19 cellular contexts compared by ENCODE assay signal in genomic region chr2:50765590-50765989, GRCh38.
DNase-seq lines count a peak whose midpoint lies in the region; ATAC-seq and TF ChIP-seq lines count a peak whose summit lies in the region.
"Had no signal": no experiment of that assay in that cellular context is flagged by ENCODE, and none has a peak within 500 bp of the region (broad histone marks: within the 10 kb centered on the region; RNA-seq: fewer than 3 reads in every experiment).

No MANE protein-coding gene starts in this region.

- H3K9me3 ChIP-seq in neural progenitor cell (ENCODE audit: low read depth) (no peaks in the 10 kb centered on the region), uterus (no peaks in the 10 kb centered on the region)
- H3K9me3 ChIP-seq: BLaER1, Caco-2, HAP-1 had no signal

- H3K9ac ChIP-seq in mesendoderm (ENCODE audit: low read length) (no peak overlapping the region), neural progenitor cell (no peak overlapping the region)
- H3K9ac ChIP-seq: BLaER1 had no signal

- H2AK5ac ChIP-seq in mesendoderm (ENCODE audit: low read length), result no peak overlapping the region

- H2BK5ac ChIP-seq in mesendoderm (ENCODE audit: low read length), result no peak overlapping the region

- H3K27ac ChIP-seq in mesendoderm (ENCODE audit: low read depth, low read length) (no peak overlapping the region), neural progenitor cell (no peak overlapping the region), uterus (no peak overlapping the region)
- H3K27ac ChIP-seq: 22Rv1, BLaER1, C4-2B had no signal

- no peak for TF ChIP-seq CTCF in WTC11 (IDR thresholded peaks at IDR 0.05)
- no peak for TF ChIP-seq CTCF in neural progenitor cell (IDR thresholded peaks at IDR 0.05)
- TF ChIP-seq CTCF in uterus (IDR thresholded peaks at IDR 0.05), result no peak

- no peak overlapping the region for H3K4me3 Mint-ChIP-seq in WTC11
- no peak overlapping the region for H3K4me3 Mint-ChIP-seq in neural progenitor cell
- H3K4me3 Mint-ChIP-seq: B cell; CD4-positive, CD25-positive, alpha-beta regulatory T cell; CD8-positive, alpha-beta T cell; HFFc6 had no signal

- CTCF ChIA-PET in WTC11 (lab: Charles Lee), result interaction anchor here (0.6 to 1.6 kb wide), 3 partner anchors 20 to 943 kb away, joined by 3 to 4 read pairs (median 3); no protein-coding TSS in a partner anchor

- H3K56ac ChIP-seq in mesendoderm (ENCODE audit: low read length), result no peak overlapping the region

- H3K27me3 ChIP-seq in mesendoderm (ENCODE audit: insufficient read depth, low read length, poor library complexity) (no peaks in the 10 kb centered on the region), neural progenitor cell (no peaks in the 10 kb centered on the region), uterus (no peaks in the 10 kb centered on the region)
- H3K27me3 ChIP-seq: BLaER1 had no signal

- TF ChIP-seq POLR2A in uterus (IDR thresholded peaks at IDR 0.05), result no peak

- no peak overlapping the region for H2AFZ ChIP-seq in neural progenitor cell (replicated peaks)

- H3K27me3 Mint-ChIP-seq in WTC11 (ENCODE audit: low read depth) (no peaks in the 10 kb centered on the region), neural progenitor cell (ENCODE audit: insufficient read depth, low read depth) (peaks cover 2% of the 10 kb centered on the region)
- H3K27me3 Mint-ChIP-seq: B cell; CD4-positive, CD25-positive, alpha-beta regulatory T cell had no signal

- peaks cover 6% of the 10 kb centered on the region for H3K4me1 ChIP-seq in mesendoderm (ENCODE audit: control insufficient read depth, low read depth, low read length)
- peaks cover 9% of the 10 kb centered on the region for H3K4me1 ChIP-seq in neural progenitor cell
- H3K4me1 ChIP-seq in uterus, result no peaks in the 10 kb centered on the region
- H3K4me1 ChIP-seq: BLaER1, Caco-2, HAP-1 had no signal

- no peaks in the 10 kb centered on the region for H3K79me1 ChIP-seq in mesendoderm (ENCODE audit: low read length)

- ATAC-seq in WTC11 (no peak), HG03175 (IDR thresholded peaks at IDR 0.05; ENCODE audit: unreplicated experiment) (no peak)
- ATAC-seq in activated naive CD4-positive, alpha-beta T cell treated with anti-CD3 and anti-CD28 coated beads, Interleukin-2, amount 50 U/mL, for 72 hours, result no peak
- ATAC-seq: CD8-positive, alpha-beta T cell had no signal

- H3K36me3 ChIP-seq in mesendoderm (ENCODE audit: control insufficient read depth, insufficient read depth, low read length), result no peaks in the 10 kb centered on the region
- no peaks in the 10 kb centered on the region for H3K36me3 ChIP-seq in neural progenitor cell
- H3K36me3 ChIP-seq in uterus, result no peaks in the 10 kb centered on the region
- H3K36me3 ChIP-seq: BLaER1, HAP-1 had no signal

- H3F3A ChIP-seq in neural progenitor cell (ENCODE audit: low read depth), result no peaks in the 10 kb centered on the region

- H4K20me1 ChIP-seq in neural progenitor cell (ENCODE audit: low read depth), result no peaks in the 10 kb centered on the region
- H4K20me1 ChIP-seq: BLaER1 had no signal

- peak overlapping the region; percentile 39 for H3K18ac ChIP-seq in mesendoderm (ENCODE audit: low read length)

- POLR2A ChIA-PET in WTC11 (lab: Charles Lee), result no interaction called here

- intact Hi-C loops in uterus (cut with DNase I; ENCODE audit: low total_unique reads), result no loop called here

- DNase-seq in DMS79 (lab: John Stamatoyannopoulos, UW) (peak; percentile 27), WTC11 (ENCODE audit: low spot score) (no peak), mesendoderm (no peak), neural progenitor cell (ENCODE audit: low spot score) (no peak), uterus (no peak)
- no peak for DNase-seq in activated naive CD4-positive, alpha-beta T cell treated with anti-CD3 and anti-CD28 coated beads, Interleukin-2, amount 50 U/mL, for 72 hours (ENCODE audit: low spot score in 2 of 2)
- DNase-seq: Caco-2; CD4-positive, CD25-positive, alpha-beta regulatory T cell; CD8-positive, alpha-beta T cell; DMS153; GF-D8; GOT3; HFFc6 had no signal

- no peak overlapping the region for H4K8ac ChIP-seq in mesendoderm (ENCODE audit: low read depth, low read length)

- H3K23ac ChIP-seq in mesendoderm (ENCODE audit: low read length), result no peak overlapping the region

- H3K9me3 Mint-ChIP-seq in WTC11 (peaks cover 4% of the 10 kb centered on the region), neural progenitor cell (no peaks in the 10 kb centered on the region)
- H3K9me3 Mint-ChIP-seq in activated naive CD4-positive, alpha-beta T cell treated with anti-CD3 and anti-CD28 coated beads, Interleukin-2, amount 50 U/mL, for 72 hours, result peaks cover 12 to 28% of the 10 kb centered on the region in 2 donors

- no peaks in the 10 kb centered on the region for H3K79me2 ChIP-seq in mesendoderm (ENCODE audit: control insufficient read depth, insufficient read depth, low read length)
- H3K79me2 ChIP-seq in neural progenitor cell (ENCODE audit: low read depth), result no peaks in the 10 kb centered on the region

- H3K36me3 Mint-ChIP-seq in WTC11, result 0 out of 2 replicates have a peak, but pooled peaks cover 3% of the 10 kb centered on the region
- H3K36me3 Mint-ChIP-seq in neural progenitor cell, result no peaks in the 10 kb centered on the region
- peaks cover 0 to 4% of the 10 kb centered on the region in 2 donors for H3K36me3 Mint-ChIP-seq in activated naive CD4-positive, alpha-beta T cell treated with anti-CD3 and anti-CD28 coated beads, Interleukin-2, amount 50 U/mL, for 72 hours
- H3K36me3 Mint-ChIP-seq: CD4-positive, CD25-positive, alpha-beta regulatory T cell; CD8-positive, alpha-beta T cell had no signal

- H3K4me2 ChIP-seq in mesendoderm (ENCODE audit: low read length) (no peak overlapping the region), neural progenitor cell (peak overlapping the region; percentile 29)
- H3K4me2 ChIP-seq: BLaER1 had no signal

- no peak overlapping the region for H2BK15ac ChIP-seq in mesendoderm (replicated peaks; ENCODE audit: low read depth)

- no CpG with 5 or more reads among the region's 3 CpGs for WGBS in mesendoderm (ENCODE audit: extremely low coverage, insufficient coverage, low lambda C conversion rate)

- H3K27ac Mint-ChIP-seq in WTC11 (peak overlapping the region; percentile 39; the same call in 1 of the 2 replicates), neural progenitor cell (no peak overlapping the region)
- H3K27ac Mint-ChIP-seq in activated naive CD4-positive, alpha-beta T cell treated with anti-CD3 and anti-CD28 coated beads, Interleukin-2, amount 50 U/mL, for 72 hours, result no peak overlapping the region
- H3K27ac Mint-ChIP-seq: B cell; CD4-positive, CD25-positive, alpha-beta regulatory T cell; CD8-positive, alpha-beta T cell; HFFc6 had no signal

- no peak overlapping the region for H3K4me3 ChIP-seq in mesendoderm (ENCODE audit: low read length)
- no peak overlapping the region for H3K4me3 ChIP-seq in neural progenitor cell
- no peak overlapping the region for H3K4me3 ChIP-seq in uterus
- H3K4me3 ChIP-seq: BLaER1, HAP-1 had no signal

- no peak overlapping the region for H2BK120ac ChIP-seq in mesendoderm (ENCODE audit: low read depth, low read length)

- no peak overlapping the region for H3K4ac ChIP-seq in mesendoderm (ENCODE audit: low read depth, low read length)

- H3K4me1 Mint-ChIP-seq in WTC11 (peaks cover 44% of the 10 kb centered on the region), neural progenitor cell (peaks cover 4% of the 10 kb centered on the region)
- H3K4me1 Mint-ChIP-seq: B cell; CD4-positive, CD25-positive, alpha-beta regulatory T cell had no signal

- H4K5ac ChIP-seq in mesendoderm (ENCODE audit: low read length), result no peak overlapping the region

TF ChIP-seq in WTC11, 78 proteins besides CTCF, POLR2A, EP300 and RAD21 (continues in another document):
- TF ChIP-seq NR1H2 (CRISPR knock-in tag; IDR thresholded peaks at IDR 0.05) (no peak), ERG (CRISPR knock-in tag; IDR thresholded peaks at IDR 0.05) (no peak), NR2C2 (CRISPR knock-in tag; IDR thresholded peaks at IDR 0.05) (no peak), ZNF317 (CRISPR knock-in tag; IDR thresholded peaks at IDR 0.05; ENCODE audit: borderline replicate concordance, low read depth) (no peak), USF1 (CRISPR knock-in tag; IDR thresholded peaks at IDR 0.05) (no peak), ZNF138 (CRISPR knock-in tag; conservative IDR thresholded peaks at IDR 0.05) (no peak), JUN (CRISPR knock-in tag; IDR thresholded peaks at IDR 0.05) (no peak)
- TF ChIP-seq, protein P1, sequence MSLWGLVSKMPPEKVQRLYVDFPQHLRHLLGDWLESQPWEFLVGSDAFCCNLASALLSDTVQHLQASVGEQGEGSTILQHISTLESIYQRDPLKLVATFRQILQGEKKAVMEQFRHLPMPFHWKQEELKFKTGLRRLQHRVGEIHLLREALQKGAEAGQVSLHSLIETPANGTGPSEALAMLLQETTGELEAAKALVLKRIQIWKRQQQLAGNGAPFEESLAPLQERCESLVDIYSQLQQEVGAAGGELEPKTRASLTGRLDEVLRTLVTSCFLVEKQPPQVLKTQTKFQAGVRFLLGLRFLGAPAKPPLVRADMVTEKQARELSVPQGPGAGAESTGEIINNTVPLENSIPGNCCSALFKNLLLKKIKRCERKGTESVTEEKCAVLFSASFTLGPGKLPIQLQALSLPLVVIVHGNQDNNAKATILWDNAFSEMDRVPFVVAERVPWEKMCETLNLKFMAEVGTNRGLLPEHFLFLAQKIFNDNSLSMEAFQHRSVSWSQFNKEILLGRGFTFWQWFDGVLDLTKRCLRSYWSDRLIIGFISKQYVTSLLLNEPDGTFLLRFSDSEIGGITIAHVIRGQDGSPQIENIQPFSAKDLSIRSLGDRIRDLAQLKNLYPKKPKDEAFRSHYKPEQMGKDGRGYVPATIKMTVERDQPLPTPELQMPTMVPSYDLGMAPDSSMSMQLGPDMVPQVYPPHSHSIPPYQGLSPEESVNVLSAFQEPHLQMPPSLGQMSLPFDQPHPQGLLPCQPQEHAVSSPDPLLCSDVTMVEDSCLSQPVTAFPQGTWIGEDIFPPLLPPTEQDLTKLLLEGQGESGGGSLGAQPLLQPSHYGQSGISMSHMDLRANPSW (CRISPR knock-in tag; conservative IDR thresholded peaks at IDR 0.05; ENCODE audit: low read depth), result no peak
